ENCODE assay signal across 10 cellular contexts in genomic region chr19:8611890-8612806, GRCh38. TPM values are rescaled to one million over a fixed set of nuclear protein-coding genes. Genes with fewer than 3 reads are reported as not detected.
DNase-seq lines count a peak whose midpoint lies in the region; ATAC-seq, FAIRE-seq and TF ChIP-seq lines count a peak whose summit lies in the region.
"Had no signal": no experiment of that assay in that cellular context is flagged by ENCODE, and none has a peak within 500 bp of the region (broad histone marks: within the 10 kb centered on the region; RNA-seq: fewer than 3 reads in every experiment).

No MANE protein-coding gene starts in this region.

- peaks cover 17% of the 10 kb centered on the region for H4K20me1 ChIP-seq in astrocyte (ENCODE audit: insufficient read depth, low read length)

- peak overlapping the region; percentile 44 for H3K4me2 ChIP-seq in astrocyte (ENCODE audit: low read length)

- peak overlapping the region; percentile 85 for H3K27ac ChIP-seq in astrocyte (ENCODE audit: low read depth, low read length)
- peak overlapping the region; percentile 88 to 92 for H3K27ac ChIP-seq in uterus

- H3K4me1 ChIP-seq in astrocyte (ENCODE audit: insufficient read depth, low read length) (peaks cover 36% of the 10 kb centered on the region), uterus (peaks cover 5 to 14% of the 10 kb centered on the region in 2 donors)

- no peak for TF ChIP-seq POLR2A in uterus (IDR thresholded peaks at IDR 0.05)

- no peaks in the 10 kb centered on the region for H3K27me3 ChIP-seq in astrocyte (ENCODE audit: insufficient read depth, low read length)
- no peaks in the 10 kb centered on the region for H3K27me3 ChIP-seq in uterus

- DNase-seq in activated naive CD8-positive, alpha-beta T cell treated with anti-CD3 and anti-CD28 coated beads, Interleukin-2, amount 50 U/mL, for 24 hours, result no peak
- peak; percentile 93 for DNase-seq in astrocyte (ENCODE audit: low read depth)
- peak; percentile 32 to 37 for DNase-seq in left colon
- DNase-seq in uterus, result peak; percentile 71 to 76
- DNase-seq in dedifferentiated amniotic fluid mesenchymal stem cell (ENCODE audit: extremely low spot score), result no peak
- no peak for DNase-seq in GM19239 (ENCODE audit: insufficient read length, low spot score)
- no peak for DNase-seq in NCI-H82 treated with DMSO at 0.1 percent for 48 hours (lab: John Stamatoyannopoulos, UW; ENCODE audit: unreplicated experiment)
- DNase-seq: stimulated activated CD4-positive, alpha-beta T cell treated with anti-CD3 and anti-CD28 coated beads, Interleukin-4, amount 100 ng/mL, for 24 hours had no signal

- intact Hi-C loops in left colon (cut with DNase I, micrococcal nuclease), result no loop called here
- intact Hi-C loops in uterus (cut with DNase I; ENCODE audit: low total_unique reads), result no loop called here

- no peaks in the 10 kb centered on the region for H3K27me3 Mint-ChIP-seq in activated naive CD8-positive, alpha-beta T cell
- peaks cover 9% of the 10 kb centered on the region for H3K27me3 Mint-ChIP-seq in activated naive CD8-positive, alpha-beta T cell treated with anti-CD3 and anti-CD28 coated beads, Interleukin-2, amount 50 U/mL, for 24 hours
- no peaks in the 10 kb centered on the region for H3K27me3 Mint-ChIP-seq in astrocyte (ENCODE audit: low read depth, unreplicated experiment)

- H2AFZ ChIP-seq in astrocyte (ENCODE audit: low read depth, low read length), result no peak overlapping the region

- peaks cover 34% of the 10 kb centered on the region for H3K4me1 Mint-ChIP-seq in activated naive CD8-positive, alpha-beta T cell (ENCODE audit: low read depth)
- peaks cover 34% of the 10 kb centered on the region for H3K4me1 Mint-ChIP-seq in activated naive CD8-positive, alpha-beta T cell treated with anti-CD3 and anti-CD28 coated beads, Interleukin-2, amount 50 U/mL, for 24 hours
- peaks cover 11% of the 10 kb centered on the region for H3K4me1 Mint-ChIP-seq in astrocyte (ENCODE audit: low read depth, unreplicated experiment)

- H3K9me3 Mint-ChIP-seq in activated naive CD8-positive, alpha-beta T cell (ENCODE audit: low read depth), result no peaks in the 10 kb centered on the region
- no peaks in the 10 kb centered on the region for H3K9me3 Mint-ChIP-seq in activated naive CD8-positive, alpha-beta T cell treated with anti-CD3 and anti-CD28 coated beads, Interleukin-2, amount 50 U/mL, for 24 hours
- H3K9me3 Mint-ChIP-seq in astrocyte (ENCODE audit: unreplicated experiment), result no peaks in the 10 kb centered on the region

- FAIRE-seq in astrocyte (lab: Jason Lieb, UNC) (peak; percentile 13), GM19239 (lab: Jason Lieb, UNC) (no peak)
- FAIRE-seq: TTC549 had no signal

- peaks cover 26% of the 10 kb centered on the region for H3K79me2 ChIP-seq in astrocyte (ENCODE audit: insufficient read depth, low read length)

- H3K4me3 Mint-ChIP-seq in activated naive CD8-positive, alpha-beta T cell, result peak overlapping the region; percentile 77
- H3K4me3 Mint-ChIP-seq in activated naive CD8-positive, alpha-beta T cell treated with anti-CD3 and anti-CD28 coated beads, Interleukin-2, amount 50 U/mL, for 24 hours, result no peak overlapping the region
- peak overlapping the region; percentile 74 for H3K4me3 Mint-ChIP-seq in astrocyte (ENCODE audit: unreplicated experiment)

- H3K27ac Mint-ChIP-seq in activated naive CD8-positive, alpha-beta T cell, result no peak overlapping the region
- H3K27ac Mint-ChIP-seq in activated naive CD8-positive, alpha-beta T cell treated with anti-CD3 and anti-CD28 coated beads, Interleukin-2, amount 50 U/mL, for 24 hours, result no peak overlapping the region
- peak overlapping the region; percentile 26 for H3K27ac Mint-ChIP-seq in astrocyte (ENCODE audit: unreplicated experiment)

- H3K36me3 ChIP-seq in astrocyte (ENCODE audit: insufficient read depth, low read length) (no peaks in the 10 kb centered on the region), uterus (no peaks in the 10 kb centered on the region)

- no peaks in the 10 kb centered on the region for H3K36me3 Mint-ChIP-seq in activated naive CD8-positive, alpha-beta T cell
- peaks cover 2% of the 10 kb centered on the region for H3K36me3 Mint-ChIP-seq in activated naive CD8-positive, alpha-beta T cell treated with anti-CD3 and anti-CD28 coated beads, Interleukin-2, amount 50 U/mL, for 24 hours (ENCODE audit: low read depth)
- peaks cover 9% of the 10 kb centered on the region for H3K36me3 Mint-ChIP-seq in astrocyte (ENCODE audit: low read depth, unreplicated experiment)

- H3K9ac ChIP-seq in astrocyte (ENCODE audit: low read length), result peak overlapping the region; percentile 52

- H3K4me3 ChIP-seq in astrocyte (ENCODE audit: insufficient read depth, low read depth, low read length), result no peak overlapping the region
- H3K4me3 ChIP-seq in uterus, result no peak overlapping the region

- TF ChIP-seq CTCF in astrocyte (IDR thresholded peaks at IDR 0.05; ENCODE audit: insufficient read depth, low read depth, low read length) (no peak), uterus (IDR thresholded peaks at IDR 0.05) (no peak)

- no peak for ATAC-seq in activated naive CD8-positive, alpha-beta T cell treated with anti-CD3 and anti-CD28 coated beads, Interleukin-2, amount 50 U/mL, for 24 hours
- ATAC-seq in left colon, result no peak

- H3K9me3 ChIP-seq in astrocyte (ENCODE audit: insufficient read depth, low read depth, low read length) (no peaks in the 10 kb centered on the region), uterus (no peaks in the 10 kb centered on the region)

RNA-seq across cellular contexts. Expression of gene ADAMTS10, which starts 1.6 kb away (rescaled TPM):
- total RNA-seq in astrocyte (34.0 and 35.1 TPM in 2 replicates), left colon (1 to 10 TPM; 4.2 to 8.9 TPM), uterus (10 to 100 TPM; 13.2 to 70.4 (median 52.7) TPM)

RNA-seq across cellular contexts. Expression of gene NFILZ, which starts 18.3 kb away (rescaled TPM):
- not detected in 2 replicates for total RNA-seq in astrocyte
- not detected for total RNA-seq in left colon
- total RNA-seq in uterus, result not detected

RNA-seq across cellular contexts. Expression of gene MYO1F, which starts 34.9 kb away (rescaled TPM):
- total RNA-seq in astrocyte, result 0.12 and 0.23 TPM in 2 replicates
- 10 to 100 TPM in 1 of 2 donors, 1 to 10 TPM in 1; 5.4 to 12.1 TPM for total RNA-seq in left colon
- 10 to 100 TPM in 1 of 4 donors, 1 to 10 TPM in 3; 4.1 to 45.9 (median 7.5) TPM for total RNA-seq in uterus

Comparison
In these comparisons a context has a peak if more than half of its experiments do, and no peak if none do; other contexts are left out.
1. DNase-seq: peak in astrocyte (single experiment), left colon (2 of 2) and uterus (2 of 2); none in activated naive CD8-positive, alpha-beta T cell treated with anti-CD3 and anti-CD28 coated beads, Interleukin-2, amount 50 U/mL, for 24 hours (single experiment), dedifferentiated amniotic fluid mesenchymal stem cell (single experiment), GM19239 (single experiment) and NCI-H82 treated with DMSO at 0.1 percent for 48 hours (single experiment).